9 cellular contexts compared by ENCODE assay signal in the genomic region with DNA sequence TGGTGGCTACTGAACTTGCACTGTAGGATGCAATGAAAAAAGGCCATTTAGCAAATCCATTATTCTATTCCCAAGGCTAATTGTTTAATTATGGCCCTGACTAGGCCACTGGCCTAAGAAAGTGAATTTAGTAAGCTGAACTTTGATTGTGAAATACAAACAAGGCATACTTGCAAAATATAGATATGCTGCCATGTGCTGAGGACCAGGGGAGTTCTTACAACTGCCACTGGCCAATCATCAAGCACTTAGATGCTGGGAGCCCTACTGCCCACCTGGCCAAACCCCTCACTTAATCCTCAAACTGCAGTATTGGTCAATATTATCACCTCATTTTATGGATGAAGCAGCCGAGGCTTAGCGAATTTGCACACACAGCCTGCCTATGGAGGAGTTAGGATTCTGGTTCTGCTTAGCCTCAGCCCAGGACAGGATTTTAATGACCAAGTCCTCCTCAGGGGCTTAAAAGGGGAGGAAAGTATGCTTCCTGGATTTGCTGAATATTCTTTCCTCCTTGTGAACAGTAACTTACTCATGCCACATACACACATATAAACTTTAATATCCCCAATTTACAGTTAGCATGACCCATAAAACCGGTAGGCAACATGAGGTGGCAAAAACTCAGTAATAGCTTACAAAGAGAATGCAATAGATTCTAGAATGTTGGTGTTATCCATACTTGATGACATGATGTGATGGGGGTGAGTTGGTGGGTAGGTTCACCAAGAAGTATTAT. TPM values are rescaled to one million over a fixed set of nuclear protein-coding genes. Genes with fewer than 3 reads are reported as not detected.
DNase-seq lines count a peak whose midpoint lies in the region; ATAC-seq, FAIRE-seq and TF ChIP-seq lines count a peak whose summit lies in the region.
"Had no signal": no experiment of that assay in that cellular context is flagged by ENCODE, and none has a peak within 500 bp of the region (broad histone marks: within the 10 kb centered on the region; RNA-seq: fewer than 3 reads in every experiment).

No MANE protein-coding gene starts in this region.

- H3K4me1 ChIP-seq in keratinocyte (ENCODE audit: control insufficient read depth, extremely low read depth, insufficient read depth, low read length) (peaks cover 43% of the 10 kb centered on the region), thymus (ENCODE audit: control insufficient read depth, insufficient read depth, low read length) (peaks cover 25% of the 10 kb centered on the region)

- H3K4me3 Mint-ChIP-seq in activated T-cell treated with anti-CD3 and anti-CD28 coated beads, Interleukin-2, amount 50 U/mL, for 4 hours, result peak overlapping the region; percentile 31
- H3K4me3 Mint-ChIP-seq in activated T-helper 17 cell treated with anti-CD3 and anti-CD28 coated beads, Interleukin-2, amount 50 U/mL, for 72 hours, result peak overlapping the region; percentile 39

- no peak for DNase-seq in activated T-cell treated with anti-CD3 and anti-CD28 coated beads, Interleukin-2, amount 50 U/mL, for 4 hours
- no peak for DNase-seq in activated T-cell treated with anti-CD3 and anti-CD28 coated beads, Interleukin-2, amount 50 U/mL, for 1 hour
- DNase-seq in keratinocyte (ENCODE audit: low read depth, low spot score) (no peak), NCI-H510A (lab: John Stamatoyannopoulos, UW) (no peak), NCI-H1092 treated with DMSO at 0.1 percent for 48 hours (lab: John Stamatoyannopoulos, UW) (no peak)
- DNase-seq: NCI-H2029 had no signal

- no peak overlapping the region for H3K9ac ChIP-seq in keratinocyte (ENCODE audit: control insufficient read depth, extremely low read depth, insufficient read depth, low read length)

- peak overlapping the region; percentile 35 for H3K27ac ChIP-seq in keratinocyte (ENCODE audit: control insufficient read depth, insufficient read depth, low read length)
- peak overlapping the region; percentile 61 for H3K27ac ChIP-seq in thymus (ENCODE audit: low read depth)

- TF ChIP-seq CTCF in keratinocyte (optimal IDR thresholded peaks at IDR 0.05 in 1 of 3, IDR thresholded peaks at IDR 0.05 in 1 of 3, conservative IDR thresholded peaks at IDR 0.05 in 1 of 3; ENCODE audit: extremely low read depth in 1 of 3, insufficient read depth in 2 of 3, low read length in 3 of 3), result no peak

- dilution Hi-C loops in keratinocyte (cut with MboI; ENCODE audit: extremely low pct_ligation_motif_present, low sequenced_read_pairs), result no loop called here

- no peak overlapping the region for H3K4me2 ChIP-seq in keratinocyte (ENCODE audit: control insufficient read depth, extremely low read depth, insufficient read depth, low read depth, low read length)

- H4K20me1 ChIP-seq in keratinocyte (ENCODE audit: control insufficient read depth, extremely low read depth, insufficient read depth, low read length), result peaks cover 22% of the 10 kb centered on the region

- H3K4me3 ChIP-seq in keratinocyte (ENCODE audit: control insufficient read depth in 2 of 3, extremely low read depth in 1 of 3, insufficient read depth in 2 of 3, low read depth in 1 of 3, low read length in 3 of 3) (no peak overlapping the region), thymus (ENCODE audit: low read length) (no peak overlapping the region)

- ATAC-seq in activated T-cell treated with anti-CD3 and anti-CD28 coated beads, Interleukin-2, amount 50 U/mL, for 4 hours, result peak in 1 of 2 donors; percentile 10
- ATAC-seq in activated T-helper 17 cell treated with anti-CD3 and anti-CD28 coated beads, Interleukin-2, amount 50 U/mL, for 72 hours (replicated peaks), result no peak
- ATAC-seq in HG03378 (IDR thresholded peaks at IDR 0.05; ENCODE audit: unreplicated experiment), result no peak

- no peaks in the 10 kb centered on the region for H3K9me3 Mint-ChIP-seq in activated T-cell treated with anti-CD3 and anti-CD28 coated beads, Interleukin-2, amount 50 U/mL, for 4 hours
- H3K9me3 Mint-ChIP-seq in activated T-helper 17 cell treated with anti-CD3 and anti-CD28 coated beads, Interleukin-2, amount 50 U/mL, for 72 hours, result no peaks in the 10 kb centered on the region

- H3K27me3 Mint-ChIP-seq in activated T-cell treated with anti-CD3 and anti-CD28 coated beads, Interleukin-2, amount 50 U/mL, for 4 hours (ENCODE audit: low read depth), result no peaks in the 10 kb centered on the region
- H3K27me3 Mint-ChIP-seq in activated T-helper 17 cell treated with anti-CD3 and anti-CD28 coated beads, Interleukin-2, amount 50 U/mL, for 72 hours, result no peaks in the 10 kb centered on the region

- no peak for FAIRE-seq in keratinocyte (lab: Jason Lieb, UNC)

- H3K9me3 ChIP-seq in keratinocyte (ENCODE audit: control insufficient read depth, low read depth, low read length) (no peaks in the 10 kb centered on the region), thymus (ENCODE audit: control insufficient read depth) (no peaks in the 10 kb centered on the region)

- H3K9me1 ChIP-seq in keratinocyte (ENCODE audit: control insufficient read depth, extremely low read depth, insufficient read depth, low read length), result no peaks in the 10 kb centered on the region

- peaks cover 72% of the 10 kb centered on the region for H3K36me3 Mint-ChIP-seq in activated T-cell treated with anti-CD3 and anti-CD28 coated beads, Interleukin-2, amount 50 U/mL, for 4 hours (ENCODE audit: insufficient read depth)
- H3K36me3 Mint-ChIP-seq in activated T-helper 17 cell treated with anti-CD3 and anti-CD28 coated beads, Interleukin-2, amount 50 U/mL, for 72 hours (ENCODE audit: low read depth), result peaks cover 98% of the 10 kb centered on the region

- H3K27me3 ChIP-seq in keratinocyte (ENCODE audit: control insufficient read depth, extremely low read depth, insufficient read depth, low read length) (no peaks in the 10 kb centered on the region), thymus (ENCODE audit: control insufficient read depth, insufficient read depth) (no peaks in the 10 kb centered on the region)

- H3K79me2 ChIP-seq in keratinocyte (ENCODE audit: control insufficient read depth, insufficient read depth, low read length), result peaks cover 87% of the 10 kb centered on the region

- H2AFZ ChIP-seq in keratinocyte (ENCODE audit: control insufficient read depth, low read length), result no peak overlapping the region

- peaks cover 91% of the 10 kb centered on the region for H3K4me1 Mint-ChIP-seq in activated T-cell treated with anti-CD3 and anti-CD28 coated beads, Interleukin-2, amount 50 U/mL, for 4 hours (ENCODE audit: low read depth)
- peaks cover 85% of the 10 kb centered on the region for H3K4me1 Mint-ChIP-seq in activated T-helper 17 cell treated with anti-CD3 and anti-CD28 coated beads, Interleukin-2, amount 50 U/mL, for 72 hours

- WGBS in thymus, result 97% methylated on average over 3 of the region's 3 CpGs

- peak overlapping the region; percentile 41 for H3K27ac Mint-ChIP-seq in activated T-helper 17 cell treated with anti-CD3 and anti-CD28 coated beads, Interleukin-2, amount 50 U/mL, for 72 hours

- H3K36me3 ChIP-seq in keratinocyte (ENCODE audit: control insufficient read depth in 2 of 2, extremely low read depth in 1 of 2, insufficient read depth in 2 of 2, low read length in 2 of 2) (peaks cover 34 to 56% of the 10 kb centered on the region in 2 experiments), thymus (ENCODE audit: control insufficient read depth, insufficient read depth) (peaks cover 5% of the 10 kb centered on the region)

RNA-seq across cellular contexts. Expression of a gene that starts 39.3 kb away (rescaled TPM):
- total RNA-seq in activated T-cell treated with anti-CD3 and anti-CD28 coated beads, Interleukin-2, amount 50 U/mL, for 4 hours, result 100 to 1,000 TPM; 468 to 781 (median 646) TPM
- total RNA-seq in activated T-helper 17 cell treated with anti-CD3 and anti-CD28 coated beads, Interleukin-2, amount 50 U/mL, for 72 hours, result 100 to 1,000 TPM; 408 to 664 TPM
- 1,621 to 2,271 TPM (median 2,038 TPM) in 3 replicates for polyA plus RNA-seq in keratinocyte
- 1,899 TPM for polyA plus RNA-seq in keratinocyte (2011; ENCODE audit: low read depth)
- 704 and 1,157 TPM in 2 replicates for polyA plus RNA-seq in keratinocyte (2011; cell fraction: cytosol; rRNA removed)
- 3,164 and 3,631 TPM in 2 replicates for polyA plus RNA-seq in keratinocyte (2011; cell fraction: nucleus; rRNA removed)
- 637 and 1,345 TPM in 2 replicates for polyA plus RNA-seq in keratinocyte (2012; ENCODE audit: low replicate concordance)
- polyA minus RNA-seq in keratinocyte, result 1,693 to 2,971 TPM (median 2,836 TPM) in 3 replicates
- polyA minus RNA-seq in keratinocyte (2011; cell fraction: cytosol; rRNA and poly(A)+ RNA removed), result 1,343 TPM
- polyA minus RNA-seq in keratinocyte (2011; cell fraction: nucleus; rRNA and poly(A)+ RNA removed), result 2,671 and 5,354 TPM in 2 replicates
- polyA plus RNA-seq in thymus, result 78.7 TPM
